22 cellular contexts compared by ENCODE assay signal in genomic region chr9:18275313-18275990, GRCh38.
DNase-seq lines count a peak whose midpoint lies in the region; ATAC-seq, FAIRE-seq and TF ChIP-seq lines count a peak whose summit lies in the region.
"Had no signal": no experiment of that assay in that cellular context is flagged by ENCODE, and none has a peak within 500 bp of the region (broad histone marks: within the 10 kb centered on the region; RNA-seq: fewer than 3 reads in every experiment).

No MANE protein-coding gene starts in this region.

- peak; percentile 93 for ATAC-seq in esophagus mucosa
- ATAC-seq: A549 had no signal

- POLR2A ChIA-PET in MCF 10A (lab: Yijun Ruan, JAX): interaction anchor here (0.6 to 1.9 kb wide), 10 partner anchors 11 to 1405 kb away, joined by 3 to 6 read pairs (median 4); partner anchors contain the start of gene BNC2

- H3K4me3 Mint-ChIP-seq in MCF 10A (ENCODE audit: unreplicated experiment): no peak overlapping the region
- H3K4me3 Mint-ChIP-seq: CD4-positive, alpha-beta memory T cell; HFFc6 had no signal

- TSS peak; percentile 88 for BruUV-seq in MCF 10A (replicated peaks; lab: Mats Ljungman, UMichigan)

- H3K79me2 ChIP-seq in hepatocyte: no peaks in the 10 kb centered on the region

- DNase-seq in MCF 10A (ENCODE audit: unreplicated experiment) (peak; percentile 46), breast epithelium (ENCODE audit: low spot score in 2 of 2) (no peak), bronchial epithelial cell (ENCODE audit: low read depth) (peak; percentile 47), iPS-NIHi11 (ENCODE audit: low spot score) (no peak), hepatocyte (ENCODE audit: low spot score) (no peak), retina (no peak), NCI-H2196 (lab: John Stamatoyannopoulos, UW; ENCODE audit: unreplicated experiment) (no peak)
- DNase-seq: C1 segment of cervical spinal cord; Calu3; CD4-positive, alpha-beta memory T cell; DMS53; DMS79 treated with DMSO at 0.1 percent for 48 hours; GF-D8; GOT3; HFFc6 had no signal

- H3K27ac Mint-ChIP-seq in MCF 10A (ENCODE audit: low read depth, unreplicated experiment): peak overlapping the region; percentile 76
- H3K27ac Mint-ChIP-seq: CD4-positive, alpha-beta memory T cell; HFFc6 had no signal

- no peaks in the 10 kb centered on the region for H3K36me3 Mint-ChIP-seq in MCF 10A (ENCODE audit: insufficient read depth, unreplicated experiment)

- H3K27me3 ChIP-seq in breast epithelium: no peaks in the 10 kb centered on the region
- H3K27me3 ChIP-seq in bronchial epithelial cell (ENCODE audit: control insufficient read depth, insufficient read depth, low read length): no peaks in the 10 kb centered on the region
- H3K27me3 ChIP-seq in hepatocyte: no peaks in the 10 kb centered on the region

- CTCF ChIA-PET in MCF 10A (lab: Yijun Ruan, JAX): interaction anchor here (1.4 to 2.5 kb wide), 2 partner anchors 12 to 168 kb away, joined by 5 to 14 read pairs; no protein-coding TSS in a partner anchor

- TF ChIP-seq POLR2A in breast epithelium (IDR thresholded peaks at IDR 0.05): no peak

- H3K4me2 ChIP-seq in hepatocyte: no peak overlapping the region
- H3K4me2 ChIP-seq: A549 had no signal

- H3K4me3 ChIP-seq in breast epithelium: no peak overlapping the region
- no peak overlapping the region for H3K4me3 ChIP-seq in bronchial epithelial cell (ENCODE audit: low read depth, low read length)
- H3K4me3 ChIP-seq in hepatocyte: no peak overlapping the region
- H3K4me3 ChIP-seq: A549, HAP-1 had no signal

- H3K27me3 Mint-ChIP-seq in MCF 10A (ENCODE audit: insufficient read depth, unreplicated experiment): no peaks in the 10 kb centered on the region

- peaks cover 10% of the 10 kb centered on the region for H3K4me1 Mint-ChIP-seq in MCF 10A (ENCODE audit: insufficient read depth, unreplicated experiment)
- H3K4me1 Mint-ChIP-seq: CD4-positive, alpha-beta memory T cell had no signal

- H2AFZ ChIP-seq in hepatocyte: no peak overlapping the region

- intact Hi-C loops in MCF 10A (cut with micrococcal nuclease): loop anchor here (2.0 kb wide), 1 partner anchor 37 kb away; no protein-coding TSS in a partner anchor
- intact Hi-C loops in breast epithelium (cut with DNase I; ENCODE audit: low total_unique reads): no loop called here

- H3K4me1 ChIP-seq in breast epithelium (no peaks in the 10 kb centered on the region), hepatocyte (ENCODE audit: insufficient read depth) (no peaks in the 10 kb centered on the region)
- H3K4me1 ChIP-seq: A549 had no signal

- H3K9me3 Mint-ChIP-seq in MCF 10A (ENCODE audit: unreplicated experiment): peaks cover 24% of the 10 kb centered on the region

- no peaks in the 10 kb centered on the region for H3K9me2 ChIP-seq in hepatocyte (replicated peaks; ENCODE audit: insufficient read depth)

- no peak for FAIRE-seq in bronchial epithelial cell (lab: Jason Lieb, UNC)
- FAIRE-seq: A549, GM12891, GM18507, H54 had no signal

- H3K9me3 ChIP-seq in breast epithelium: peaks cover 0 to 7% of the 10 kb centered on the region in 2 donors
- no peaks in the 10 kb centered on the region for H3K9me3 ChIP-seq in hepatocyte (ENCODE audit: low read depth)

- TF ChIP-seq CTCF in MCF 10A (IDR thresholded peaks at IDR 0.05; ENCODE audit: unreplicated experiment): no peak
- no peak for TF ChIP-seq CTCF in breast epithelium (IDR thresholded peaks at IDR 0.05)
- no peak for TF ChIP-seq CTCF in bronchial epithelial cell (IDR thresholded peaks at IDR 0.05; ENCODE audit: insufficient read depth, low read length, severe bottlenecking)
- no peak for TF ChIP-seq CTCF in hepatocyte (IDR thresholded peaks at IDR 0.05; ENCODE audit: poor library complexity)

- no peaks in the 10 kb centered on the region for H3K36me3 ChIP-seq in breast epithelium
- H3K36me3 ChIP-seq in bronchial epithelial cell (ENCODE audit: control insufficient read depth, insufficient read depth, low read length): no peaks in the 10 kb centered on the region
- no peaks in the 10 kb centered on the region for H3K36me3 ChIP-seq in hepatocyte (replicated peaks; ENCODE audit: insufficient read depth, low read depth)
- H3K36me3 ChIP-seq: HAP-1 had no signal

- 84% methylated on average over 3 of the region's 3 CpGs for WGBS in hepatocyte (ENCODE audit: low lambda C conversion rate, missing lambda C conversion rate)

- peak overlapping the region in 1 of 2 donors; percentile 12 for H3K27ac ChIP-seq in breast epithelium
- H3K27ac ChIP-seq in hepatocyte: no peak overlapping the region
- H3K27ac ChIP-seq: 22Rv1, A549 had no signal

- no peaks in the 10 kb centered on the region for H4K20me1 ChIP-seq in hepatocyte (ENCODE audit: insufficient read depth, poor library complexity, severe bottlenecking)

Comparison
In these comparisons a context has a peak if more than half of its experiments do, and no peak if none do; other contexts are left out.
1. DNase-seq: peak in MCF 10A (single experiment) and bronchial epithelial cell (single experiment); none in breast epithelium (0 of 2), iPS-NIHi11 (single experiment), hepatocyte (single experiment), retina (single experiment) and NCI-H2196 (single experiment).